In the genomic region with DNA sequence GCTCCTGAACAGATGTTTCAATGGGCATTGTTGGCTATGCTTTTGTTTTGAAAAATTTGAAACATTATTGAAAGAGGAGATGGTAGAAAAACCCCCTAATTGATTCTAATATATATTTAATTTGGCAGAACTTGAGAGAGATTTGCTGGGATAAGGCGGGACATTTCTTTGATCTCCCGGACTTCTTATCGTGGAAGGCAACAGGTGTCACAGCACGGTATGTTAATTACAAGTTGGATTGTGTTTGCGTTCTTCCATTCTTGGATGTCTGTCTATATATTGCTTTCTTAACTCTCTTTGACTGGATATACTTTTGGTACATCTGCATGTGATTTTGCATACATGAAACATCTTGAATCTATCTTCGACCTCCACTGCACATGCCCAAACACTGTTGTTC, we compare ENCODE assay signal across 22 cellular contexts.
"Had no signal": no experiment of that assay in that cellular context is flagged by ENCODE, and none has a peak within 500 bp of the region (broad histone marks: within the 10 kb centered on the region; RNA-seq: fewer than 3 reads in every experiment).

No MANE protein-coding gene starts in this region.

- H3K27ac ChIP-seq: SK-N-MC had no signal

- H3K4me3 ChIP-seq: MG63, SJSA1, SK-N-MC had no signal

- DNase-seq: Karpas-422, KG1, MG63, NCI-H1092, NCI-H1105 treated with DMSO at 0.1 percent for 48 hours, NCI-H1417 treated with DMSO at 0.1 percent for 48 hours, NCI-H146, NCI-H1694 treated with DMSO at 0.1 percent for 48 hours, NCI-H1930, NCI-H2081, NCI-H2107, NCI-H226, NCI-H446, NCI-H510A, NCI-H524 treated with DMSO at 0.1 percent for 48 hours, NCI-H69, NCI-H774, Right ventricle myocardium superior, RPMI8226, SIG-M5 had no signal

- H3K27me3 ChIP-seq: MG63, SJSA1 had no signal

- H3K9me3 ChIP-seq: MG63, SJSA1 had no signal

- H3K36me3 ChIP-seq: MG63, SJSA1 had no signal
